In genomic region chr13:99468971-99469545, GRCh38 we compare ENCODE assay signal across 18 cellular contexts. TPM values are rescaled to one million over a fixed set of nuclear protein-coding genes. Genes with fewer than 3 reads are reported as not detected.
DNase-seq lines count a peak whose midpoint lies in the region; ATAC-seq and TF ChIP-seq lines count a peak whose summit lies in the region.
"Had no signal": no experiment of that assay in that cellular context is flagged by ENCODE, and none has a peak within 500 bp of the region (broad histone marks: within the 10 kb centered on the region; RNA-seq: fewer than 3 reads in every experiment).

No MANE protein-coding gene starts in this region.

- WGBS in mesendoderm (ENCODE audit: extremely low coverage, insufficient coverage, low lambda C conversion rate) = no CpG with 5 or more reads among the region's 5 CpGs
- WGBS in sigmoid colon, 2 donors = 84 to 86% methylated on average over 5 of the region's 5 CpGs

- no peak for TF ChIP-seq POLR2A in sigmoid colon (IDR thresholded peaks at IDR 0.05)

- in situ Hi-C loops in G401 (cut with HindIII; ENCODE audit: low sequenced_read_pairs) = no loop called here

- no peaks in the 10 kb centered on the region for H3K79me2 ChIP-seq in mesendoderm (ENCODE audit: control insufficient read depth, insufficient read depth, low read length)

- no peak overlapping the region for H4K5ac ChIP-seq in mesendoderm (ENCODE audit: low read length)

- no peak overlapping the region for H2BK120ac ChIP-seq in mesendoderm (ENCODE audit: low read depth, low read length)

- no peak for ATAC-seq in GM21528 (IDR thresholded peaks at IDR 0.05; ENCODE audit: low FRiP score, unreplicated experiment)
- ATAC-seq: activated T-helper 17 cell treated with anti-CD3 and anti-CD28 coated beads, Interleukin-2, amount 50 U/mL, for 72 hours; esophagus mucosa; pancreas had no signal

- no peak overlapping the region for H2BK5ac ChIP-seq in mesendoderm (ENCODE audit: low read length)

- no peak overlapping the region for H2AK5ac ChIP-seq in mesendoderm (ENCODE audit: low read length)

- no peak overlapping the region for H3K56ac ChIP-seq in mesendoderm (ENCODE audit: low read length)

- peak; percentile 3 for DNase-seq in G401 (ENCODE audit: low spot score)
- peak; percentile 96 for DNase-seq in NCI-H2171 treated with DMSO at 0.1 percent for 48 hours (lab: John Stamatoyannopoulos, UW)
- peak; percentile 66 for DNase-seq in SIG-M5 treated with dmso at 0.1 percent for 504 hours (lab: John Stamatoyannopoulos, UW; ENCODE audit: unreplicated experiment)
- DNase-seq in mesendoderm = peak; percentile 59
- no peak for DNase-seq in sigmoid colon
- DNase-seq in OCI-M2 (lab: John Stamatoyannopoulos, UW; ENCODE audit: unreplicated experiment) = no peak
- DNase-seq in stimulated activated CD8-positive, alpha-beta memory T cell treated with anti-CD3 and anti-CD28 coated beads, Interleukin-4, amount 100 ng/mL, for 48 hours = no peak
- DNase-seq: activated CD4-positive, CD25-positive, alpha-beta regulatory T cell treated with anti-CD3 and anti-CD28 coated beads, Interleukin-2, amount 50 U/mL, for 72 hours; adrenal gland; H7; NCI-H1048; pancreas; SK-N-SH; stimulated activated CD4-positive, alpha-beta T cell treated with anti-CD3 and anti-CD28 coated beads, Interleukin-4, amount 100 ng/mL, for 24 hours had no signal

- H2BK15ac ChIP-seq in mesendoderm (replicated peaks; ENCODE audit: low read depth) = no peak overlapping the region

- H3K27ac ChIP-seq in mesendoderm (ENCODE audit: low read depth, low read length) = no peak overlapping the region
- no peak overlapping the region for H3K27ac ChIP-seq in sigmoid colon
- H3K27ac ChIP-seq: adrenal gland, pancreas, skin epidermis had no signal

- H3K79me1 ChIP-seq in mesendoderm (ENCODE audit: low read length) = no peaks in the 10 kb centered on the region

- no peaks in the 10 kb centered on the region for H3K9me3 ChIP-seq in sigmoid colon
- H3K9me3 ChIP-seq: adrenal gland, pancreas, SK-N-SH had no signal

- no peaks in the 10 kb centered on the region for H3K27me3 ChIP-seq in mesendoderm (ENCODE audit: insufficient read depth, low read length, poor library complexity)
- H3K27me3 ChIP-seq in sigmoid colon = peaks cover 0 to 8% (median 0%) of the 10 kb centered on the region in 3 donors
- H3K27me3 ChIP-seq: adrenal gland, pancreas had no signal

- no peak for TF ChIP-seq EP300 in sigmoid colon (IDR thresholded peaks at IDR 0.05)

- no peak for TF ChIP-seq CTCF in sigmoid colon (IDR thresholded peaks at IDR 0.05)

- H3K18ac ChIP-seq in mesendoderm (ENCODE audit: low read length) = no peak overlapping the region

- intact Hi-C loops in sigmoid colon (cut with DNase I) = no loop called here

- peaks cover 2% of the 10 kb centered on the region for H3K4me1 ChIP-seq in mesendoderm (ENCODE audit: control insufficient read depth, low read depth, low read length)
- no peaks in the 10 kb centered on the region for H3K4me1 ChIP-seq in sigmoid colon
- H3K4me1 ChIP-seq: adrenal gland had no signal

- no peak overlapping the region for H3K4ac ChIP-seq in mesendoderm (ENCODE audit: low read depth, low read length)

- no peak overlapping the region for H3K23ac ChIP-seq in mesendoderm (ENCODE audit: low read length)

- H3K36me3 ChIP-seq in mesendoderm (ENCODE audit: control insufficient read depth, insufficient read depth, low read length) = no peaks in the 10 kb centered on the region
- H3K36me3 ChIP-seq in sigmoid colon = no peaks in the 10 kb centered on the region
- H3K36me3 ChIP-seq: adrenal gland, pancreas had no signal

- H3K9ac ChIP-seq in mesendoderm (ENCODE audit: low read length) = no peak overlapping the region
- H3K9ac ChIP-seq: SK-N-SH had no signal

- no peak overlapping the region for H3K4me3 ChIP-seq in mesendoderm (ENCODE audit: low read length)
- no peak overlapping the region for H3K4me3 ChIP-seq in sigmoid colon
- H3K4me3 ChIP-seq: adrenal gland, pancreas, skin epidermis had no signal

- no peak overlapping the region for H4K8ac ChIP-seq in mesendoderm (ENCODE audit: low read depth, low read length)

- no peak overlapping the region for H3K4me2 ChIP-seq in mesendoderm (ENCODE audit: low read length)
- H3K4me2 ChIP-seq: SK-N-SH had no signal

RNA-seq across cellular contexts. Expression of gene TM9SF2, which starts 32.2 kb away (rescaled TPM):
- total RNA-seq in G401 (2014; rRNA removed; shearing (Covaris generic)) = 88.6 and 121 TPM in 2 replicates
- 71.2 TPM for polyA plus RNA-seq in mesendoderm (2013, experiment 1 of 2)
- polyA plus RNA-seq in mesendoderm (2013, experiment 2 of 2) = 70.4 TPM
- 10 to 100 TPM; 60.9 to 75.3 (median 64.5) TPM for total RNA-seq in sigmoid colon
- polyA plus RNA-seq in sigmoid colon = 100 to 1,000 TPM in 1 of 3 donors, 10 to 100 TPM in 2; 21.6 to 110 (median 42.1) TPM

Comparison
In these comparisons a context has a peak if more than half of its experiments do, and no peak if none do; other contexts are left out.
1. DNase-seq: peak in G401 (single experiment), NCI-H2171 treated with DMSO at 0.1 percent for 48 hours (single experiment), SIG-M5 treated with dmso at 0.1 percent for 504 hours (single experiment) and mesendoderm (single experiment); none in sigmoid colon (single experiment), OCI-M2 (single experiment) and stimulated activated CD8-positive, alpha-beta memory T cell treated with anti-CD3 and anti-CD28 coated beads, Interleukin-4, amount 100 ng/mL, for 48 hours (single experiment).